Comparison of ENCODE assay signal across 8 cellular contexts in the genomic region with DNA sequence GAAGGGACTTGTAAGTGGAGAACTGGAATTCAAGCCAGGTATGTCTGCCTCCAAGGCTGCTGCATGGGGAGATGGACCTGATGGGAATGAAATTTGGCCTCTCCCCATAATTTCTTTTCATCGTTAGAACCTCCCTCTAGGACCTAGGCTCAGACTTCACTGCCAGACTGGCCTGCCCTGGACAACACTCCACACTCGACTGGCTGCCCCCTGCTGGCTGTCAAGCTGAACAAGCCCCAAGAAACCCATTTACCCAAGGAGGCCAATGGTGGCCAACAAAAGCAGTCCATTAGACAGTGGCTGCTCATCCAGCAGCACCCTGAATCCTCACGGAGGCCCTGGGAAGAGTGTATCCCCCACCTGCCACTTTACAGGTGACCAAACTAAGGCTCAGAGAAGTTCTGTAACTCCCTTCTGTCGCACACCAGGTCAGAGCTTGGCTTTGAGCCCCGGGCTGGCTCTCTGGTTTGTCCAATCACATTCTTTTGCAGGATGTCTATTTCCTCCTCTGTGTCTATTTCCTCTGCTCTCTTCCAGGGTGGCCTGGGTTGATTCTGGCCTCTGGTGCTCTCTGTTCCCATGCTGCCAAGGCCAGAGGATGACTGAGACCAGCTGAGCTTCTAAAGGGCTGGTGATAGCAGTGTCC. TPM values are rescaled to one million over a fixed set of nuclear protein-coding genes. Genes with fewer than 3 reads are reported as not detected.
DNase-seq lines count a peak whose midpoint lies in the region; TF ChIP-seq lines count a peak whose summit lies in the region.

No MANE protein-coding gene starts in this region.

- CTCF ChIA-PET in activated CD4-positive, alpha-beta memory T cell treated with anti-CD3 and anti-CD28 coated beads, Interleukin-2, amount 10 ng/mL, durations not matched to agents 7 days and 5 days (lab: Charles Lee) = interaction anchor here (0.6 to 3.0 kb wide), 5 partner anchors 49 to 384 kb away, joined by 3 to 14 read pairs (median 4); no protein-coding TSS in a partner anchor

- no peaks in the 10 kb centered on the region for H3K36me3 ChIP-seq in esophagus squamous epithelium

- peaks cover 0 to 7% (median 0%) of the 10 kb centered on the region in 4 donors for H3K27me3 ChIP-seq in esophagus squamous epithelium

- H3K4me1 Mint-ChIP-seq in activated CD4-positive, alpha-beta memory T cell treated with anti-CD3 and anti-CD28 coated beads, Interleukin-2, amount 10 ng/mL, durations not matched to agents 7 days and 5 days = no peaks in the 10 kb centered on the region

- no peaks in the 10 kb centered on the region for H3K9me3 ChIP-seq in esophagus squamous epithelium

- no peaks in the 10 kb centered on the region for H3K9me3 Mint-ChIP-seq in activated CD4-positive, alpha-beta memory T cell treated with anti-CD3 and anti-CD28 coated beads, Interleukin-2, amount 10 ng/mL, durations not matched to agents 7 days and 5 days

- peaks cover 3% of the 10 kb centered on the region for H3K27me3 Mint-ChIP-seq in activated CD4-positive, alpha-beta memory T cell treated with anti-CD3 and anti-CD28 coated beads, Interleukin-2, amount 10 ng/mL, durations not matched to agents 7 days and 5 days

- peak; percentile 61 for DNase-seq in D341Med (ENCODE audit: low spot score)
- peak; percentile 53 for DNase-seq in M059J (ENCODE audit: low read depth)
- peak; percentile 59 for DNase-seq in activated CD4-positive, alpha-beta memory T cell treated with anti-CD3 and anti-CD28 coated beads, Interleukin-2, amount 10 ng/mL, durations not matched to agents 7 days and 5 days
- no peak for DNase-seq in esophagus squamous epithelium (lab: John Stamatoyannopoulos, UW)
- DNase-seq in renal cortical epithelial cell (ENCODE audit: low read depth) = peak; percentile 27
- no peak for DNase-seq in NCI-H1694 (lab: John Stamatoyannopoulos, UW)
- DNase-seq in KG1 (lab: John Stamatoyannopoulos, UW) = no peak
- DNase-seq in GDM1 (lab: John Stamatoyannopoulos, UW) = no peak

- intact Hi-C loops in esophagus squamous epithelium (cut with DNase I) = no loop called here

- POLR2A ChIA-PET in activated CD4-positive, alpha-beta memory T cell treated with anti-CD3 and anti-CD28 coated beads, Interleukin-2, amount 10 ng/mL, durations not matched to agents 7 days and 5 days (lab: Charles Lee) = no interaction called here

- H3K4me3 ChIP-seq in esophagus squamous epithelium = no peak overlapping the region

- WGBS in esophagus squamous epithelium, 2 donors = 48 to 67% methylated on average over 4 to 5 of the region's 5 CpGs

- H3K4me3 Mint-ChIP-seq in activated CD4-positive, alpha-beta memory T cell treated with anti-CD3 and anti-CD28 coated beads, Interleukin-2, amount 10 ng/mL, durations not matched to agents 7 days and 5 days = no peak overlapping the region

- H3K4me1 ChIP-seq in esophagus squamous epithelium = peaks cover 0 to 5% (median 0%) of the 10 kb centered on the region in 3 donors

- no peak for TF ChIP-seq POLR2A in esophagus squamous epithelium (IDR thresholded peaks at IDR 0.05)

- H3K27ac Mint-ChIP-seq in activated CD4-positive, alpha-beta memory T cell treated with anti-CD3 and anti-CD28 coated beads, Interleukin-2, amount 10 ng/mL, durations not matched to agents 7 days and 5 days = no peak overlapping the region

- no peaks in the 10 kb centered on the region for H3K36me3 Mint-ChIP-seq in activated CD4-positive, alpha-beta memory T cell treated with anti-CD3 and anti-CD28 coated beads, Interleukin-2, amount 10 ng/mL, durations not matched to agents 7 days and 5 days (ENCODE audit: low read depth)

- TF ChIP-seq CTCF in esophagus squamous epithelium (IDR thresholded peaks at IDR 0.05) = peak in 5 of 6 experiments; percentile 17 to 57 (median 41)

- H3K27ac ChIP-seq in esophagus squamous epithelium = no peak overlapping the region

RNA-seq across cellular contexts. Expression of a gene that starts 3.8 kb away (rescaled TPM):
- not detected in 2 replicates for total RNA-seq in M059J (2014; rRNA removed; shearing (Covaris generic))
- not detected for total RNA-seq in activated CD4-positive, alpha-beta memory T cell treated with anti-CD3 and anti-CD28 coated beads, Interleukin-2, amount 10 ng/mL, durations not matched to agents 7 days and 5 days
- total RNA-seq in esophagus squamous epithelium (not detected), renal cortical epithelial cell (0.05 TPM in 1 of 2 replicates, not detected in the other)

RNA-seq across cellular contexts. Expression of a gene that starts 11.6 kb away (rescaled TPM):
- 25.0 and 39.8 TPM in 2 replicates for total RNA-seq in M059J (2014; rRNA removed; shearing (Covaris generic))
- 10 to 100 TPM; 16.3 to 16.9 TPM for total RNA-seq in activated CD4-positive, alpha-beta memory T cell treated with anti-CD3 and anti-CD28 coated beads, Interleukin-2, amount 10 ng/mL, durations not matched to agents 7 days and 5 days
- total RNA-seq in esophagus squamous epithelium (10 to 100 TPM; 13.0 to 28.8 (median 21.2) TPM), renal cortical epithelial cell (14.4 and 32.6 TPM in 2 replicates)

Comparison
In these comparisons a context has a peak if more than half of its experiments do, and no peak if none do; other contexts are left out.
1. DNase-seq: peak in D341Med (single experiment), M059J (single experiment), activated CD4-positive, alpha-beta memory T cell treated with anti-CD3 and anti-CD28 coated beads, Interleukin-2, amount 10 ng/mL, durations not matched to agents 7 days and 5 days (single experiment) and renal cortical epithelial cell (single experiment); none in esophagus squamous epithelium (single experiment), NCI-H1694 (single experiment), KG1 (single experiment) and GDM1 (single experiment).